ENCODE assay signal across 11 cellular contexts in genomic region chr16:78893340-78893739, GRCh38.
DNase-seq lines count a peak whose midpoint lies in the region; ATAC-seq and TF ChIP-seq lines count a peak whose summit lies in the region.
"Had no signal": no experiment of that assay in that cellular context is flagged by ENCODE, and none has a peak within 500 bp of the region (broad histone marks: within the 10 kb centered on the region; RNA-seq: fewer than 3 reads in every experiment).

No MANE protein-coding gene starts in this region.

- no peak overlapping the region for H3K4ac ChIP-seq in H9 (ENCODE audit: low read depth, low read length)

- ATAC-seq in mucosa of descending colon, result peak; percentile 50

- H3K27me3 ChIP-seq in H9 (ENCODE audit: insufficient read depth, low read length), result no peaks in the 10 kb centered on the region
- H3K27me3 ChIP-seq in PC-9 (ENCODE audit: insufficient read depth, low read depth), result no peaks in the 10 kb centered on the region
- H3K27me3 ChIP-seq: dorsolateral prefrontal cortex had no signal

- no TSS peak for BruUV-seq in PC-9 (replicated peaks; lab: Mats Ljungman, UMichigan)

- H3K9me3 ChIP-seq in H9 (ENCODE audit: control insufficient read depth, low read depth, low read length) (no peaks in the 10 kb centered on the region), mucosa of descending colon (no peaks in the 10 kb centered on the region), PC-9 (ENCODE audit: insufficient read depth, low read depth) (no peaks in the 10 kb centered on the region)

- H3K36me3 ChIP-seq in mucosa of descending colon (ENCODE audit: low read depth) (no peaks in the 10 kb centered on the region), PC-9 (ENCODE audit: low read depth) (no peaks in the 10 kb centered on the region)

- POLR2A ChIA-PET in PC-9 (lab: Charles Lee; ENCODE audit: unreplicated experiment), result no interaction called here

- no peak overlapping the region for H3K27ac Mint-ChIP-seq in activated naive CD4-positive, alpha-beta T cell treated with anti-CD3 and anti-CD28 coated beads for 36 hours
- no peak overlapping the region for H3K27ac Mint-ChIP-seq in H9
- peak overlapping the region; percentile 34 for H3K27ac Mint-ChIP-seq in T-helper 2 cell treated with Interferon-gamma antibody and Interleukin-4, amounts not matched to agents 5 μg/mL and 100 μg/mL, for 36 hours
- H3K27ac Mint-ChIP-seq in HFFc6, result no peak overlapping the region

- H3K4me1 ChIP-seq in H9 (ENCODE audit: insufficient read depth, low read length), result peaks cover 2% of the 10 kb centered on the region; the same call in 1 of the 2 replicates
- H3K4me1 ChIP-seq in mucosa of descending colon (ENCODE audit: low read depth), result no peaks in the 10 kb centered on the region
- H3K4me1 ChIP-seq in PC-9 (replicated peaks; ENCODE audit: insufficient read depth), result no peaks in the 10 kb centered on the region

- peak overlapping the region; percentile 83 for H2AK5ac ChIP-seq in H9 (ENCODE audit: insufficient read length, low read length)

- no peaks in the 10 kb centered on the region for H3K79me1 ChIP-seq in H9 (ENCODE audit: insufficient read depth, low read depth, low read length, poor library complexity, severe bottlenecking)

- no peak overlapping the region for H4K8ac ChIP-seq in H9 (replicated peaks; ENCODE audit: insufficient read length, low read depth, low read length)

- H4K5ac ChIP-seq in H9 (ENCODE audit: insufficient read length, low read depth, low read length), result no peak overlapping the region

- CTCF ChIA-PET in activated naive CD4-positive, alpha-beta T cell treated with anti-CD3 and anti-CD28 coated beads for 36 hours (lab: Charles Lee), result interaction anchor here (1.0 kb wide), 1 partner anchor 20 kb away, joined by 3 read pairs; no protein-coding TSS in a partner anchor
- CTCF ChIA-PET in PC-9 (lab: Charles Lee), result no interaction called here

- H2BK12ac ChIP-seq in H9 (ENCODE audit: insufficient read length, low read depth, low read length), result no peak overlapping the region

- H2BK15ac ChIP-seq in H9 (ENCODE audit: low read depth, low read length), result no peak overlapping the region

- no peak overlapping the region for H3K4me2 ChIP-seq in H9 (ENCODE audit: insufficient read depth, insufficient read length, low read length)
- H3K4me2 ChIP-seq in PC-9, result no peak overlapping the region

- H3K14ac ChIP-seq in H9 (ENCODE audit: insufficient read depth, low read length), result no peak overlapping the region

- TF ChIP-seq CTCF in H9 (conservative IDR thresholded peaks at IDR 0.05) (no peak), mucosa of descending colon (IDR thresholded peaks at IDR 0.05) (no peak), PC-9 (conservative IDR thresholded peaks at IDR 0.05) (no peak), HFFc6 (IDR thresholded peaks at IDR 0.05) (no peak)

- intact Hi-C loops in activated naive CD4-positive, alpha-beta T cell treated with anti-CD3 and anti-CD28 coated beads for 36 hours (cut with micrococcal nuclease), result loop anchor here (1.0 to 10.0 kb wide), 2 partner anchors 115 to 951 kb away; no protein-coding TSS in a partner anchor
- intact Hi-C loops in mucosa of descending colon (cut with DNase I, micrococcal nuclease) (no loop called here), PC-9 (cut with micrococcal nuclease; ENCODE audit: unreplicated experiment) (no loop called here)

- no peak overlapping the region for H3T11ph ChIP-seq in H9 (ENCODE audit: low read length)

- H2BK5ac ChIP-seq in H9 (ENCODE audit: insufficient read length, low read length), result no peak overlapping the region

- peaks cover 18% of the 10 kb centered on the region for H3K4me1 Mint-ChIP-seq in activated naive CD4-positive, alpha-beta T cell treated with anti-CD3 and anti-CD28 coated beads for 36 hours (ENCODE audit: low read depth)
- H3K4me1 Mint-ChIP-seq in H9 (peaks cover 25 to 26% of the 10 kb centered on the region in 2 experiments), HFFc6 (ENCODE audit: low read depth) (no peaks in the 10 kb centered on the region)
- peaks cover 16% of the 10 kb centered on the region for H3K4me1 Mint-ChIP-seq in T-helper 2 cell treated with Interferon-gamma antibody and Interleukin-4, amounts not matched to agents 5 μg/mL and 100 μg/mL, for 36 hours (ENCODE audit: low read depth)

- DNase-seq in activated naive CD4-positive, alpha-beta T cell treated with anti-CD3 and anti-CD28 coated beads for 36 hours, result peak; percentile 7
- DNase-seq in activated naive CD4-positive, alpha-beta T cell (lab: John Stamatoyannopoulos, UW), result no peak
- no peak for DNase-seq in H9
- DNase-seq in T-helper 2 cell treated with Interferon-gamma antibody and Interleukin-4, amounts not matched to agents 5 μg/mL and 100 μg/mL, for 36 hours (ENCODE audit: low spot score), result no peak
- no peak for DNase-seq in mucosa of descending colon
- DNase-seq in activated gamma-delta T cell (lab: John Stamatoyannopoulos, UW), result no peak
- no peak for DNase-seq in PC-9
- no peak for DNase-seq in HFFc6
- DNase-seq: dorsolateral prefrontal cortex, midbrain, NCI-H2171 treated with DMSO at 0.1 percent for 48 hours had no signal

- no peak overlapping the region for H3K27ac ChIP-seq in H9 (ENCODE audit: insufficient read length, low read depth, low read length)
- H3K27ac ChIP-seq in PC-9, result no peak overlapping the region
- H3K27ac ChIP-seq: dorsolateral prefrontal cortex had no signal

- no peak overlapping the region for H3K18ac ChIP-seq in H9 (ENCODE audit: insufficient read length, low read depth, low read length)

- H3K27me3 Mint-ChIP-seq in activated naive CD4-positive, alpha-beta T cell treated with anti-CD3 and anti-CD28 coated beads for 36 hours (ENCODE audit: low read depth), result no peaks in the 10 kb centered on the region
- no peaks in the 10 kb centered on the region for H3K27me3 Mint-ChIP-seq in H9 (ENCODE audit: low read depth)
- no peaks in the 10 kb centered on the region for H3K27me3 Mint-ChIP-seq in T-helper 2 cell treated with Interferon-gamma antibody and Interleukin-4, amounts not matched to agents 5 μg/mL and 100 μg/mL, for 36 hours (ENCODE audit: low read depth)
- H3K27me3 Mint-ChIP-seq in HFFc6 (ENCODE audit: insufficient read depth), result no peaks in the 10 kb centered on the region; the same call in 1 of the 2 replicates

- no peak overlapping the region for H3K9ac ChIP-seq in H9 (ENCODE audit: extremely low read depth, insufficient read length, low read length)

- H3K9me3 Mint-ChIP-seq in activated naive CD4-positive, alpha-beta T cell treated with anti-CD3 and anti-CD28 coated beads for 36 hours, result no peaks in the 10 kb centered on the region
- H3K9me3 Mint-ChIP-seq in H9 (no peaks in the 10 kb centered on the region), HFFc6 (peaks cover 57% of the 10 kb centered on the region)
- H3K9me3 Mint-ChIP-seq in T-helper 2 cell treated with Interferon-gamma antibody and Interleukin-4, amounts not matched to agents 5 μg/mL and 100 μg/mL, for 36 hours, result peaks cover 5% of the 10 kb centered on the region

- no peak overlapping the region for H3K23ac ChIP-seq in H9 (ENCODE audit: insufficient read length, low read depth, low read length)

- H3K79me2 ChIP-seq in H9 (ENCODE audit: insufficient read depth, low read length), result no peaks in the 10 kb centered on the region
- H3K79me2 ChIP-seq in PC-9 (ENCODE audit: low read depth), result no peaks in the 10 kb centered on the region

- no peak overlapping the region for H3K4me3 Mint-ChIP-seq in activated naive CD4-positive, alpha-beta T cell treated with anti-CD3 and anti-CD28 coated beads for 36 hours
- H3K4me3 Mint-ChIP-seq in H9 (no peak overlapping the region), HFFc6 (no peak overlapping the region)
- no peak overlapping the region for H3K4me3 Mint-ChIP-seq in T-helper 2 cell treated with Interferon-gamma antibody and Interleukin-4, amounts not matched to agents 5 μg/mL and 100 μg/mL, for 36 hours

- H2AFZ ChIP-seq in H9 (ENCODE audit: low read length), result no peak overlapping the region
- no peak overlapping the region for H2AFZ ChIP-seq in PC-9

- H2BK120ac ChIP-seq in H9 (ENCODE audit: low read depth, low read length, poor library complexity, severe bottlenecking), result no peak overlapping the region

- no peak overlapping the region for H3K56ac ChIP-seq in H9 (ENCODE audit: insufficient read length, low read depth, low read length)

- H3K23me2 ChIP-seq in H9 (ENCODE audit: insufficient read length, low read depth, low read length, poor library complexity, severe bottlenecking), result no peaks in the 10 kb centered on the region

- no peaks in the 10 kb centered on the region for H3K9me2 ChIP-seq in PC-9 (ENCODE audit: insufficient read depth)

- H3F3A ChIP-seq in PC-9 (ENCODE audit: insufficient read depth, low read depth), result no peaks in the 10 kb centered on the region

- peaks cover 3% of the 10 kb centered on the region for H3K36me3 Mint-ChIP-seq in activated naive CD4-positive, alpha-beta T cell treated with anti-CD3 and anti-CD28 coated beads for 36 hours (ENCODE audit: low read depth)
- H3K36me3 Mint-ChIP-seq in H9 (ENCODE audit: insufficient read depth in 1 of 3, low read depth in 3 of 3), result no peaks in the 10 kb centered on the region
- H3K36me3 Mint-ChIP-seq in T-helper 2 cell treated with Interferon-gamma antibody and Interleukin-4, amounts not matched to agents 5 μg/mL and 100 μg/mL, for 36 hours (ENCODE audit: low read depth), result no peaks in the 10 kb centered on the region
- no peaks in the 10 kb centered on the region for H3K36me3 Mint-ChIP-seq in HFFc6 (ENCODE audit: low read depth)

- no peak overlapping the region for H2BK20ac ChIP-seq in H9 (ENCODE audit: low read depth, low read length, poor library complexity, severe bottlenecking)

- H4K20me1 ChIP-seq in H9 (ENCODE audit: control insufficient read depth, insufficient read depth, insufficient read length) (no peaks in the 10 kb centered on the region), PC-9 (ENCODE audit: insufficient read depth) (no peaks in the 10 kb centered on the region)

- no peak overlapping the region for H4K91ac ChIP-seq in H9 (ENCODE audit: insufficient read length, low read depth, low read length)

- H3K4me3 ChIP-seq in mucosa of descending colon (no peak overlapping the region), PC-9 (no peak overlapping the region)
- H3K4me3 ChIP-seq: dorsolateral prefrontal cortex had no signal
